8 cellular contexts compared by ENCODE assay signal in the genomic region with DNA sequence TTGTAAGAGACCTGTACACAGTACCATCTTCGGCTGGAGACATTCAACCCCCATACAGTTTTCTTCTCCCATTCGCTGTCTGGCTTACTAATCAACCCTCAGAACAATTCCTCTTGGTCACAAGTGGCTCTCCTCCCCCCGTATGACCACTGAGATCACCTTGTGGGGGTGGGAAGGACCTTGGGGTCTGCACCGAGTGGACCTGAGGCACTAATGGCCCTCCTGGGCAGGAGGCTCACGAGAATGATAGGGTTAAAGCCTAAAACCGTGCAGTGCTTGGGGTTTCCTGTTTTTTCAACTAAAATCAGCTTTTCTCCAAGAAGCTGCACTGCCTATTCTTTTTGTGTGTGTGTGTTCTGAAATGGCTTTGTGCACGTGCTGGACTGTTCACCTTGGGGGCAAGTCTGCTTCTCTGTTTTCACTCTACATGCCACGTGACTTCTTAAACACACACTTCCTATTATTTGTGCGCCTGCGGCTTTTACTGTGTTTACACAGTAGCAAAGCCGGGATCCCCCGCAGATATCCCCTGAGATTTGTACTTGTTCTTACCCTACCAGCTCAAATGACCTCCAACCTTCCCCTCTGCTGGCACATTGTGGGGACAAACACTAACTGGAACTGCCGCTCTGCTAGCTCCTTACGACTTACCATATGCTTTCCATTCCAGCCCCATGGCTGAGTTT. TPM values are rescaled to one million over a fixed set of nuclear protein-coding genes. Genes with fewer than 3 reads are reported as not detected.
DNase-seq lines count a peak whose midpoint lies in the region; ATAC-seq, FAIRE-seq and TF ChIP-seq lines count a peak whose summit lies in the region.

No MANE protein-coding gene starts in this region.

- H3K9ac ChIP-seq in HUES64 (ENCODE audit: low read depth, low read length), result no peak overlapping the region

- H3K4me3 Mint-ChIP-seq in T-cell, result peak overlapping the region; percentile 75 to 80 (median 78)

- peak; percentile 91 for FAIRE-seq in GM12891 (lab: Jason Lieb, UNC)

- POLR2A ChIA-PET in T-cell (lab: Charles Lee), result no interaction called here

- H3K36me3 ChIP-seq in HUES64 (ENCODE audit: insufficient read depth, low read length) (peaks cover 39% of the 10 kb centered on the region), upper lobe of right lung (no peaks in the 10 kb centered on the region)

- H3K4me3 ChIP-seq in HUES64 (ENCODE audit: low read length) (no peak overlapping the region), epithelial cell of proximal tubule (ENCODE audit: low read depth, low read length) (peak overlapping the region; percentile 28), upper lobe of right lung (peak overlapping the region; percentile 2)

- ATAC-seq in GM21529 (IDR thresholded peaks at IDR 0.05; ENCODE audit: unreplicated experiment) (peak; percentile 67), T-cell (replicated peaks in 1 of 4) (peak; percentile 79 to 84 (median 81)), upper lobe of right lung (peak; percentile 84)

- H3K27me3 Mint-ChIP-seq in T-cell, result no peaks in the 10 kb centered on the region

- 0 out of 2 replicates have a peak, but pooled peaks have one; percentile 25 for TF ChIP-seq POLR2A in GM12891 (IDR thresholded peaks at IDR 0.05; ENCODE audit: low read depth, low read length)

- H3K9me3 Mint-ChIP-seq in T-cell, result peaks cover 4 to 5% (median 5%) of the 10 kb centered on the region in 3 donors

- intact Hi-C loops in upper lobe of right lung (cut with DNase I), result no loop called here

- H3K27ac Mint-ChIP-seq in T-cell, result peak overlapping the region; percentile 88 to 92

- H3K9me3 ChIP-seq in HUES64 (ENCODE audit: insufficient read depth, low read depth, low read length) (peaks cover 20% of the 10 kb centered on the region; the same call in 1 of the 2 replicates), upper lobe of right lung (peaks cover 9% of the 10 kb centered on the region)

- TF ChIP-seq CTCF in epithelial cell of proximal tubule (conservative IDR thresholded peaks at IDR 0.05; ENCODE audit: low read depth, low read length) (no peak), upper lobe of right lung (IDR thresholded peaks at IDR 0.05) (no peak)

- H3K27ac ChIP-seq in HUES64 (ENCODE audit: low read depth, low read length) (peak overlapping the region; percentile 24; the same call in 1 of the 2 replicates), upper lobe of right lung (no peak overlapping the region)

- H3K4me1 ChIP-seq in HUES64 (ENCODE audit: insufficient read depth, low read length), result peaks cover 6% of the 10 kb centered on the region; the same call in 1 of the 2 replicates
- peaks cover 17% of the 10 kb centered on the region for H3K4me1 ChIP-seq in upper lobe of right lung

- peaks cover 65 to 78% (median 67%) of the 10 kb centered on the region in 3 donors for H3K4me1 Mint-ChIP-seq in T-cell

- H3K36me3 Mint-ChIP-seq in T-cell, result peaks cover 26% of the 10 kb centered on the region

- CTCF ChIA-PET in T-cell (lab: Charles Lee), result interaction anchor here (1.0 to 2.8 kb wide), 5 partner anchors 9 to 14 kb away, joined by 3 to 23 read pairs (median 4); a partner anchor contains a TSS

- DNase-seq in GM12891 (ENCODE audit: insufficient read length, low spot score) (no peak), T-cell (peak; percentile 12 to 73 (median 42)), epithelial cell of proximal tubule (ENCODE audit: low read depth) (no peak), upper lobe of right lung (no peak), NCI-H774 (lab: John Stamatoyannopoulos, UW) (no peak), EL (no peak)

- H3K27me3 ChIP-seq in HUES64 (ENCODE audit: insufficient read depth, low read length) (no peaks in the 10 kb centered on the region), upper lobe of right lung (no peaks in the 10 kb centered on the region)

- 89% methylated on average over 14 of the region's 14 CpGs for WGBS in HUES64

TF ChIP-seq in GM12891, 5 proteins besides CTCF, POLR2A, EP300 and RAD21:
- TF ChIP-seq SPI1 (IDR thresholded peaks at IDR 0.05; ENCODE audit: low read depth, low read length) (peak; percentile 68), PAX5 (IDR thresholded peaks at IDR 0.05; ENCODE audit: insufficient read depth, low read length, severe bottlenecking) (no peak), POLR2AphosphoS5 (IDR thresholded peaks at IDR 0.05; ENCODE audit: low read depth, low read length) (no peak), POU2F2 (IDR thresholded peaks at IDR 0.05; ENCODE audit: low read depth, low read length) (no peak; the same call in 1 of the 2 replicates), TAF1 (IDR thresholded peaks at IDR 0.05; ENCODE audit: low read depth, low read length) (no peak)

RNA-seq across cellular contexts. Expression of a gene that starts 12.3 kb away (rescaled TPM):
- 23.8 TPM for polyA plus RNA-seq in GM12891 (2012; ENCODE audit: low read depth, missing spikeins)
- 42.8 TPM for polyA plus RNA-seq in HUES64 (2013, experiment 1 of 2)
- polyA plus RNA-seq in HUES64 (2013, experiment 2 of 2), result 46.3 TPM
- 10 to 100 TPM; 76.7 to 97.8 (median 77.9) TPM for total RNA-seq in T-cell
- total RNA-seq in epithelial cell of proximal tubule, result 24.0 TPM in 2 replicates
- 42.0 TPM for total RNA-seq in upper lobe of right lung

Comparison
In these comparisons a context has a peak if more than half of its experiments do, and no peak if none do; other contexts are left out.
1. DNase-seq: peak in T-cell (34 of 34); none in GM12891 (single experiment), epithelial cell of proximal tubule (single experiment), upper lobe of right lung (single experiment), NCI-H774 (single experiment) and EL (single experiment).
2. Peak in every context shown above with its lines, with median percentiles within 50 percentile points of each other: ATAC-seq.